ENCODE assay signal across 20 cellular contexts in genomic region chr12:53631721-53632120, GRCh38. TPM values are rescaled to one million over a fixed set of nuclear protein-coding genes. Genes with fewer than 3 reads are reported as not detected.
DNase-seq lines count a peak whose midpoint lies in the region; ATAC-seq, FAIRE-seq and TF ChIP-seq lines count a peak whose summit lies in the region.
"Had no signal": no experiment of that assay in that cellular context is flagged by ENCODE, and none has a peak within 500 bp of the region (broad histone marks: within the 10 kb centered on the region; RNA-seq: fewer than 3 reads in every experiment).

No MANE protein-coding gene starts in this region.

- H2BK12ac ChIP-seq in H1 (ENCODE audit: low read depth, low read length), result no peak overlapping the region

- no peak overlapping the region for H3K56ac ChIP-seq in H1 (replicated peaks; ENCODE audit: insufficient read length, low read depth, low read length)

- no peak overlapping the region for H2AFZ ChIP-seq in H1 (ENCODE audit: low read length)

- no peaks in the 10 kb centered on the region; the same call in 1 of the 2 replicates for H3K23me2 ChIP-seq in H1 (ENCODE audit: low read depth, low read length)

- no peak for FAIRE-seq in H1 (lab: Jason Lieb, UNC)
- FAIRE-seq: A549, GM12891 had no signal

- H2AK5ac ChIP-seq in H1 (ENCODE audit: low read depth, low read length), result 0 out of 2 replicates have a peak overlapping the region, but pooled peaks have one; percentile 13

- H3K4me1 ChIP-seq in H1 (replicated peaks in 1 of 4; ENCODE audit: control insufficient read depth in 3 of 4, insufficient read depth in 4 of 4, low read length in 3 of 4), result peaks cover 0 to 2% (median 1%) of the 10 kb centered on the region in 4 experiments; a peak in 2 of 7 replicates

- no peaks in the 10 kb centered on the region for H3K27me3 ChIP-seq in H1 (replicated peaks in 1 of 4; ENCODE audit: control insufficient read depth in 3 of 4, extremely low read depth in 1 of 4, insufficient read depth in 3 of 4, low read length in 3 of 4)

- no peak overlapping the region for H4K5ac ChIP-seq in H1 (ENCODE audit: insufficient read length, low read depth, low read length)

- 40% methylated on average over 1 of the region's 1 CpG; no CpG with 5 or more reads in 1 of the 2 experiments for WGBS in H1 (ENCODE audit: extremely low coverage in 1 of 2, insufficient coverage in 1 of 2, insufficient read length in 1 of 2, insufficient replicate concordance in 2 of 2, low coverage in 1 of 2, low lambda C conversion rate in 2 of 2, missing lambda C conversion rate in 1 of 2), 2 experiments

- no peak overlapping the region for H3K4me3 ChIP-seq in H1 (ENCODE audit: extremely low read depth in 1 of 4, insufficient read depth in 2 of 4, low read depth in 3 of 4, low read length in 4 of 4)
- H3K4me3 ChIP-seq: A549 had no signal

- POLR2A ChIA-PET in H1 (lab: Charles Lee; ENCODE audit: partially characterized antibody), result interaction anchor here (10.4 kb wide), 1 partner anchor 45 kb away, joined by 53 read pairs; the partner anchor contains the start of gene ATP5MC2

- H3K36me3 ChIP-seq in H1 (ENCODE audit: control insufficient read depth in 2 of 4, insufficient read depth in 4 of 4, low read length in 3 of 4), result no peaks in the 10 kb centered on the region

- in situ Hi-C loops in GM13977 (cut with MboI; ENCODE audit: low pct_unique_long_range_greater_than_20kb, low sequenced_read_pairs, unreplicated experiment), result no loop called here

- peak; percentile 1 for DNase-seq in activated CD8-positive, alpha-beta memory T cell treated with anti-CD3 and anti-CD28 coated beads for 24 hours
- no peak for DNase-seq in activated CD8-positive, alpha-beta memory T cell treated with anti-CD3 and anti-CD28 coated beads, Interleukin-2, amount 50 U/mL, for 48 hours
- DNase-seq in GM13977 (ENCODE audit: low spot score) (no peak), H1 (ENCODE audit: low read depth in 1 of 2, low spot score in 2 of 2) (no peak), NCI-H2227 (lab: John Stamatoyannopoulos, UW; ENCODE audit: unreplicated experiment) (no peak), Kasumi-1 (lab: John Stamatoyannopoulos, UW) (no peak)
- DNase-seq: 8988T; C1 segment of cervical spinal cord; Calu3; CD4-positive, alpha-beta memory T cell; COR-L47; DMS53; DMS79 treated with DMSO at 0.1 percent for 48 hours; GF-D8; GOT3; H7; HCEC 1CT had no signal

- TF ChIP-seq POLR2A in H1 (IDR thresholded peaks at IDR 0.05; ENCODE audit: control extremely low read depth in 1 of 2, low read depth in 2 of 2, low read length in 2 of 2), result no peak

- H2BK20ac ChIP-seq in H1 (ENCODE audit: low read length), result no peak overlapping the region

- no peaks in the 10 kb centered on the region for H3K79me1 ChIP-seq in H1 (ENCODE audit: low read depth, low read length)

- TF ChIP-seq RAD21 in H1 (IDR thresholded peaks at IDR 0.05 in 1 of 2, conservative IDR thresholded peaks at IDR 0.05 in 1 of 2; ENCODE audit: low read depth in 2 of 2, low read length in 2 of 2), result no peak

- no peak overlapping the region for H3K27ac ChIP-seq in H1 (ENCODE audit: low read depth, low read length)
- H3K27ac ChIP-seq: A549 had no signal

- H3K14ac ChIP-seq in H1 (ENCODE audit: insufficient read length), result no peak overlapping the region

- H3K18ac ChIP-seq in H1 (ENCODE audit: extremely low read depth, low read length), result no peak overlapping the region

- H4K20me1 ChIP-seq in H1 (replicated peaks in 1 of 2; ENCODE audit: control insufficient read depth in 1 of 2, insufficient read depth in 2 of 2, low read length in 2 of 2), result no peaks in the 10 kb centered on the region

- ATAC-seq in HG03097 (IDR thresholded peaks at IDR 0.05; ENCODE audit: low FRiP score, unreplicated experiment), result no peak
- ATAC-seq: A549 had no signal

- no peak overlapping the region for H3K4me2 ChIP-seq in H1 (ENCODE audit: insufficient read depth in 1 of 2, low read depth in 2 of 2, low read length in 2 of 2)
- H3K4me2 ChIP-seq: A549 had no signal

- no peaks in the 10 kb centered on the region for H3K79me2 ChIP-seq in H1 (ENCODE audit: control insufficient read depth in 1 of 2, insufficient read depth in 2 of 2, low read length in 2 of 2)

- H2BK120ac ChIP-seq in H1 (replicated peaks; ENCODE audit: low read depth, low read length), result no peak overlapping the region

- TF ChIP-seq CTCF in GM13977 (IDR thresholded peaks at IDR 0.05; ENCODE audit: extremely low read depth, insufficient read depth, missing control alignments) (peak; percentile 1), H1 (IDR thresholded peaks at IDR 0.05; ENCODE audit: control extremely low read depth in 1 of 3, insufficient read depth in 1 of 3, low read depth in 1 of 3, low read length in 3 of 3) (no peak)

- H3K9me3 ChIP-seq in H1 (ENCODE audit: insufficient read depth in 2 of 2, low read depth in 1 of 2, low read length in 1 of 2), result no peaks in the 10 kb centered on the region
- H3K9me3 ChIP-seq: A549 had no signal

- no peak overlapping the region for H3K4ac ChIP-seq in H1 (replicated peaks; ENCODE audit: insufficient read length, low read depth, low read length)

- no peak overlapping the region for H2BK5ac ChIP-seq in H1 (ENCODE audit: low read depth, low read length)

- H2BK15ac ChIP-seq in H1 (ENCODE audit: low read length), result no peak overlapping the region

- no peak for TF ChIP-seq EP300 in H1 (IDR thresholded peaks at IDR 0.05; ENCODE audit: borderline replicate concordance in 1 of 2, low read depth in 2 of 2, low read length in 2 of 2)

- no peak overlapping the region for H4K91ac ChIP-seq in H1 (replicated peaks; ENCODE audit: insufficient read length, low read length)

- H3K9ac ChIP-seq in H1 (replicated peaks in 1 of 4; ENCODE audit: extremely low read depth in 1 of 4, low read depth in 3 of 4, low read length in 3 of 4), result no peak overlapping the region

- H3K23ac ChIP-seq in H1 (ENCODE audit: insufficient read length), result no peak overlapping the region

- CTCF ChIA-PET in H1 (lab: Charles Lee; ENCODE audit: partially characterized antibody), result no interaction called here

- H4K8ac ChIP-seq in H1 (ENCODE audit: extremely low read depth, insufficient read depth, low read length), result no peak overlapping the region

TF ChIP-seq in H1, 55 proteins besides CTCF, POLR2A, EP300 and RAD21:
- TF ChIP-seq E2F6 (IDR thresholded peaks at IDR 0.05), result no peak
- no peak for TF ChIP-seq CBX8 (IDR thresholded peaks at IDR 0.05; ENCODE audit: borderline replicate concordance, low read depth, low read length)
- TF ChIP-seq SIN3A (conservative IDR thresholded peaks at IDR 0.05 in 1 of 2, IDR thresholded peaks at IDR 0.05 in 1 of 2; ENCODE audit: low read depth in 1 of 2, low read length in 2 of 2), result no peak
- TF ChIP-seq NANOG (IDR thresholded peaks at IDR 0.05; ENCODE audit: insufficient read depth, low read depth, low read length, poor library complexity, severe bottlenecking), result no peak
- TF ChIP-seq GABPA (IDR thresholded peaks at IDR 0.05; ENCODE audit: borderline replicate concordance, insufficient read depth, low read length), result no peak

RNA-seq across cellular contexts. Expression of gene ATF7, which starts 5.5 kb away (rescaled TPM):
- total RNA-seq in H1 (2021; fragmentation: NEBNext Ultra II Directional; extraction: Animal tissue kit (Norgen Biotek cat#: 25700)), result 16.6 and 18.4 TPM in 2 replicates
- 8.3 and 10.1 TPM in 2 replicates for polyA plus RNA-seq in H1 (2011; rRNA removed)
- polyA plus RNA-seq in H1 (2011; cell fraction: cytosol; rRNA removed), result 7.2 TPM
- 12.8 TPM for polyA plus RNA-seq in H1 (2011; cell fraction: nucleus; rRNA removed)
- 6.9 to 11.0 TPM (median 8.5 TPM) in 4 replicates for polyA plus RNA-seq in H1 (2012, experiment 1 of 2)
- polyA plus RNA-seq in H1 (2012, experiment 2 of 2), result 4.1 TPM
- polyA plus RNA-seq in H1 (2013, experiment 1 of 2), result 7.4 TPM
- 7.8 TPM for polyA plus RNA-seq in H1 (2013, experiment 2 of 2)
- 17.9 and 21.9 TPM in 2 replicates for polyA minus RNA-seq in H1 (2011; rRNA and poly(A)+ RNA removed)
- 11.2 TPM for polyA minus RNA-seq in H1 (2011; cell fraction: cytosol; rRNA and poly(A)+ RNA removed)
- 14.2 TPM for polyA minus RNA-seq in H1 (2011; cell fraction: nucleus; rRNA and poly(A)+ RNA removed)

RNA-seq across cellular contexts. Expression of gene ATP5MC2, which starts 44.2 kb away (rescaled TPM):
- total RNA-seq in H1 (2021; fragmentation: NEBNext Ultra II Directional; extraction: Animal tissue kit (Norgen Biotek cat#: 25700)), result 401 and 408 TPM in 2 replicates
- polyA plus RNA-seq in H1 (2011; rRNA removed), result 823 and 952 TPM in 2 replicates
- 584 TPM for polyA plus RNA-seq in H1 (2011; cell fraction: cytosol; rRNA removed)
- polyA plus RNA-seq in H1 (2011; cell fraction: nucleus; rRNA removed), result 709 TPM
- polyA plus RNA-seq in H1 (2012, experiment 1 of 2), result 445 to 731 TPM (median 682 TPM) in 4 replicates
- 757 TPM for polyA plus RNA-seq in H1 (2012, experiment 2 of 2)
- 530 TPM for polyA plus RNA-seq in H1 (2013, experiment 1 of 2)
- 521 TPM for polyA plus RNA-seq in H1 (2013, experiment 2 of 2)
- 687 and 870 TPM in 2 replicates for polyA minus RNA-seq in H1 (2011; rRNA and poly(A)+ RNA removed)
- polyA minus RNA-seq in H1 (2011; cell fraction: cytosol; rRNA and poly(A)+ RNA removed), result 270 TPM
- 276 TPM for polyA minus RNA-seq in H1 (2011; cell fraction: nucleus; rRNA and poly(A)+ RNA removed)
